8 cellular contexts compared by ENCODE assay signal in the genomic region with DNA sequence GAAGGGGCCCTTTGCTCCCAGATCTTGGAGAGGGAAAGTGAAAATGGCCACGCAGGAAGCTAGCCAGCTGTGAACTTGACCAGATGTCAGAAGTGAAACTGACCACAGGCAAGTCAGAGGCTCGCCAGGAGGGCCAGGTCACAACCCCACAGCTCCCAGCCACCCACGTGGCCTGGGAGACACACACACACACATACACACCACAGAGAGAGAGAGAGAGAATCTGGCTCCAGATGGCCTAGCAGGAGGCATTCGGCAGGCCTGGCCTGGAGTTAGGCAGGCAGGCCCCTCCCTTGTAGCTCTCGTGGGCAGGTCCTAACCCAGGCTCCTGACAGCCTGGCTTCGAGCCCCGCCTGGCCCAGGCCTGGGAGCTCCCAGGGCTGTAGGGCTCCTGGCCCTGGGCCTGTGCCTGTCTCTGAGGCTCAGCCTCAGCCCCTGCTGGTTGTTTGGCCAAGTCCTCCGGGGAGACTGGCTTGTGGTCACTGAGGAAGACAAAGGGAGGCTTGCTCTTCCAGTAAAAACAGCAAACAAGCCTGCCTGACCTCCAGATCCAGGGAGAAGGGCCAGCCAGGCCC. TPM values are rescaled to one million over a fixed set of nuclear protein-coding genes. Genes with fewer than 3 reads are reported as not detected.
DNase-seq lines count a peak whose midpoint lies in the region; ATAC-seq and TF ChIP-seq lines count a peak whose summit lies in the region.

No MANE protein-coding gene starts in this region.

- H3K9me3 ChIP-seq in skeletal muscle tissue (ENCODE audit: control insufficient read depth in 3 of 3, low read length in 3 of 3) = no peaks in the 10 kb centered on the region

- no peaks in the 10 kb centered on the region for H3K36me3 ChIP-seq in skeletal muscle tissue (ENCODE audit: control insufficient read depth in 3 of 3, insufficient read depth in 3 of 3, low read length in 3 of 3)

- DNase-seq in GM12865 (ENCODE audit: low read depth) (peak; percentile 95), HCEC 1CT (peak; percentile 98), NB4 (ENCODE audit: low read depth) (peak; percentile 72), iPS-NIHi7 (ENCODE audit: extremely low spot score) (peak; percentile 91)
- DNase-seq in activated effector memory CD4-positive, alpha-beta T cell treated with anti-CD3 and anti-CD28 coated beads, Interleukin-2, amount 50 U/mL, for 16 hours = no peak

- H3K4me1 ChIP-seq in skeletal muscle tissue (ENCODE audit: control insufficient read depth in 3 of 3, insufficient read depth in 3 of 3, low read length in 3 of 3) = peaks cover 27 to 34% (median 28%) of the 10 kb centered on the region in 3 donors

- peaks cover 44% of the 10 kb centered on the region for H3K4me1 Mint-ChIP-seq in brain

- H3K27me3 ChIP-seq in skeletal muscle tissue (ENCODE audit: control insufficient read depth in 3 of 3, insufficient read depth in 3 of 3, low read length in 3 of 3) = peaks cover 0 to 3% (median 0%) of the 10 kb centered on the region in 3 donors

- peaks cover 22% of the 10 kb centered on the region for H3K27me3 Mint-ChIP-seq in brain

- peak overlapping the region in 2 of 5 experiments; percentile 19 to 20 for H3K4me3 Mint-ChIP-seq in brain

- no peak for TF ChIP-seq CTCF in GM12865 (IDR thresholded peaks at IDR 0.05; ENCODE audit: insufficient read depth, low read depth, low read length, missing control alignments)
- TF ChIP-seq CTCF in NB4 (IDR thresholded peaks at IDR 0.05; ENCODE audit: low read depth, low read length) = no peak
- TF ChIP-seq CTCF in brain (conservative IDR thresholded peaks at IDR 0.05) = no peak

- no peak overlapping the region for H3K4me3 ChIP-seq in GM12865 (ENCODE audit: low read depth, low read length)
- no peak overlapping the region for H3K4me3 ChIP-seq in NB4 (ENCODE audit: low read depth, low read length)
- H3K4me3 ChIP-seq in skeletal muscle tissue (ENCODE audit: low read length in 3 of 3) = peak overlapping the region; percentile 6 to 54 (median 17)

- ATAC-seq in HG03025 (IDR thresholded peaks at IDR 0.05; ENCODE audit: low FRiP score, unreplicated experiment) = no peak

- H3K27ac Mint-ChIP-seq in brain = peak overlapping the region; percentile 67 to 98 (median 96)

- no peak for TF ChIP-seq POLR2A in NB4 (IDR thresholded peaks at IDR 0.05; ENCODE audit: extremely low read depth, insufficient read length)

- H3K9ac ChIP-seq in skeletal muscle tissue (ENCODE audit: low read depth in 1 of 3, low read length in 3 of 3) = peak overlapping the region; percentile 34 to 81 (median 66)

- no peaks in the 10 kb centered on the region for H3K9me3 Mint-ChIP-seq in brain

- peaks cover 7% of the 10 kb centered on the region for H3K36me3 Mint-ChIP-seq in brain

- H3K27ac ChIP-seq in skeletal muscle tissue (ENCODE audit: low read depth, low read length) = peak overlapping the region; percentile 91

RNA-seq across cellular contexts. Expression of gene NGFR, which starts 20.2 kb away (rescaled TPM):
- 2.6 TPM for polyA plus RNA-seq in brain (ENCODE audit: insufficient read depth, low read depth, low replicate concordance)
- total RNA-seq in skeletal muscle tissue = 20.4 TPM

Comparison
In these comparisons a context has a peak if more than half of its experiments do, and no peak if none do; other contexts are left out.
1. H3K4me3 ChIP-seq: peak in skeletal muscle tissue (3 of 3); none in GM12865 (single experiment) and NB4 (single experiment).